14 cellular contexts compared by ENCODE assay signal in genomic region chr20:60062431-60063336, GRCh38.
DNase-seq lines count a peak whose midpoint lies in the region; ATAC-seq and TF ChIP-seq lines count a peak whose summit lies in the region.
"Had no signal": no experiment of that assay in that cellular context is flagged by ENCODE, and none has a peak within 500 bp of the region (broad histone marks: within the 10 kb centered on the region; RNA-seq: fewer than 3 reads in every experiment).

No MANE protein-coding gene starts in this region.

- no peaks in the 10 kb centered on the region for H3K79me2 ChIP-seq in PC-3 (ENCODE audit: low read length)

- no peaks in the 10 kb centered on the region for H3K36me3 ChIP-seq in PC-3 (ENCODE audit: low read depth, low read length)
- H3K36me3 ChIP-seq: heart left ventricle, right lobe of liver, thyroid gland had no signal

- no peak for ATAC-seq in PC-3
- ATAC-seq: right lobe of liver had no signal

- H3K27me3 ChIP-seq in PC-3 (ENCODE audit: low read length) = peaks cover 50% of the 10 kb centered on the region
- H3K27me3 ChIP-seq: heart left ventricle, right lobe of liver, thyroid gland had no signal

- peaks cover 0 to 22% (median 13%) of the 10 kb centered on the region in 3 donors for H3K36me3 Mint-ChIP-seq in immature natural killer cell

- H3K9ac ChIP-seq in PC-3 (ENCODE audit: low read length) = no peak overlapping the region

- intact Hi-C loops in PC-3 (cut with micrococcal nuclease) = no loop called here

- BruUV-seq in PC-3 (replicated peaks; lab: Mats Ljungman, UMichigan) = no TSS peak

- POLR2A ChIA-PET in PC-3 (lab: Charles Lee; ENCODE audit: unreplicated experiment) = no interaction called here

- H3K9me3 Mint-ChIP-seq in immature natural killer cell = no peaks in the 10 kb centered on the region

- H3K4me1 ChIP-seq in PC-3 (ENCODE audit: insufficient read depth, low read length) = no peaks in the 10 kb centered on the region
- H3K4me1 ChIP-seq: right lobe of liver had no signal

- H3K9me2 ChIP-seq in PC-3 (replicated peaks; ENCODE audit: low read length) = no peaks in the 10 kb centered on the region

- TF ChIP-seq CTCF in PC-3 (conservative IDR thresholded peaks at IDR 0.05; ENCODE audit: low read depth, low read length) = no peak

- no peak overlapping the region for H2AFZ ChIP-seq in PC-3 (ENCODE audit: low read length)

- H3K4me3 ChIP-seq in PC-3 (ENCODE audit: low read length) = no peak overlapping the region
- H3K4me3 ChIP-seq: right lobe of liver, thyroid gland had no signal

- peaks cover 85 to 86% of the 10 kb centered on the region in 2 donors for H3K4me1 Mint-ChIP-seq in immature natural killer cell

- H3K4me2 ChIP-seq in PC-3 (ENCODE audit: low read length) = no peak overlapping the region

- no peaks in the 10 kb centered on the region for H3K9me3 ChIP-seq in PC-3 (ENCODE audit: low read length)
- H3K9me3 ChIP-seq: heart left ventricle, right lobe of liver, thyroid gland had no signal

- peaks cover 0 to 3% (median 2%) of the 10 kb centered on the region in 3 donors for H3K27me3 Mint-ChIP-seq in immature natural killer cell (ENCODE audit: low read depth in 3 of 3)

- no peak overlapping the region for H3K4me3 Mint-ChIP-seq in immature natural killer cell

- H3F3A ChIP-seq in PC-3 (ENCODE audit: low read length, unreplicated experiment) = no peaks in the 10 kb centered on the region

- DNase-seq in GM04504 (ENCODE audit: low read depth) (peak; percentile 84), amygdala (lab: John Stamatoyannopoulos, UW) (peak in 32 of 56 donors; percentile 7 to 66 (median 33)), immature natural killer cell (no peak), smooth muscle cell of the brain vasculature (ENCODE audit: low read depth, low spot score) (peak; percentile 65), PC-3 (no peak), GM19238 (ENCODE audit: insufficient read length, low spot score) (no peak), activated gamma-delta T cell (lab: John Stamatoyannopoulos, UW) (no peak)
- DNase-seq in activated naive CD4-positive, alpha-beta T cell (lab: John Stamatoyannopoulos, UW) = no peak
- DNase-seq: activated effector memory CD4-positive, alpha-beta T cell treated with Interleukin-2 at 50 U/mL for 16 hours; heart left ventricle; KG1; SW 1271; thyroid gland had no signal

- no peaks in the 10 kb centered on the region for H4K20me1 ChIP-seq in PC-3 (ENCODE audit: low read length)

- H3K27ac ChIP-seq in PC-3 (ENCODE audit: low read length) = no peak overlapping the region
- H3K27ac ChIP-seq: right lobe of liver had no signal

- CTCF ChIA-PET in PC-3 (lab: Charles Lee) = no interaction called here

- peak overlapping the region in 4 of 6 donors; percentile 50 to 61 (median 54) for H3K27ac Mint-ChIP-seq in immature natural killer cell

Comparison
In these comparisons a context has a peak if more than half of its experiments do, and no peak if none do; other contexts are left out.
1. DNase-seq: peak in GM04504 (single experiment), amygdala (32 of 56) and smooth muscle cell of the brain vasculature (single experiment); none in immature natural killer cell (0 of 3), PC-3 (single experiment), activated naive CD4-positive, alpha-beta T cell (0 of 4), GM19238 (single experiment) and activated gamma-delta T cell (single experiment).